ENCODE assay signal across 1 cellular context in the genomic region with DNA sequence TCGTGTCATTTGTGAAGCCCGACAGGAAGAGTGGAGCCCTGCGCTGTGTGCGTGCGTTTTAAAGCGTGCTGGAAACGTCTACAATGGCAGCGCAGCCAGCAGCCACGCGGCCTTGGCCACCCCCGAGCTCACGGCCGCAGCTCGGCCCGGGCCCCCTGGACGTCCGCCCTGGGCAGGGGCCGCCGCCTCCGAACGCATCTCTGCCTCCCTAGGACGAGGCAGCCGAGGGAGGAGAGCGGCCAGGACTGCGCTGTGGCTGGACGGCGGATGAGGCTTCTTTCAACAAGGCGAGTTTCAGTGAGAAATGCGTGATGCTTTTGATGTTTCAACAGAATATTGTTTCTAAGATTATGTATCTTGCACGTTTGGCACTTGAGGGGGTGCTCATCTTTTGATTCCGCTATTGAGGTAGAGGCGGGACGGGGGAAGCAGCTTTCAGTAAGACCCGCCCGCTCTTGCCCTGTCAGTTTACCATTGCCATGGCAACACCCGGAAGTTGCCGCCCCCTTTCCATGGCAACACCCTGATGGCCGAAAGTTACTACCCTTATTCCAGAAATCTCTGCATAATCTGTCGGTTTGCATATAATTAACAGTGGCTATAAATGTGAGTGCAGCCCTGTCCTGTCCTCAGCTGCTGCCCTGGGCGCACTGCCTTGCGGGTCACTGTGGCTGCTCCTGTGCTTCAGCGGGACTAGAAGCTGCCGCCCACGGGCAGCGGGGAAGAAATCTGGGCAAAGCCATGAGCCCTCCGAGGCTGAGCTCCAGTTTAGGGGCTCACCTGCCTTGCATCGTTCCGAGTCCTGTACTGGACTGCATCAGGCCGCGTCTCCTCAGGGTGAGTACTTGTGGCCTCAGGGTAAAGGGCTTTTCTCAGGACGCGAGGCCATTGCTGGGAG.
TF ChIP-seq lines count a peak whose summit lies in the region.

No MANE protein-coding gene starts in this region.

TF ChIP-seq in GM12878, 131 proteins besides CTCF, POLR2A, EP300 and RAD21 (continued from another document and continues in another):
- 0 out of 2 replicates have a peak, but pooled peaks have one; percentile 24 for TF ChIP-seq RFX5 (IDR thresholded peaks at IDR 0.05; ENCODE audit: low read depth, low read length)
- TF ChIP-seq POLR2AphosphoS5 (IDR thresholded peaks at IDR 0.05; ENCODE audit: low read length), result 0 out of 2 replicates have a peak, but pooled peaks have one; percentile 56
- TF ChIP-seq CHD2 (IDR thresholded peaks at IDR 0.05; ENCODE audit: borderline replicate concordance, low read depth, low read length), result no peak
- no peak for TF ChIP-seq SREBF2 (IDR thresholded peaks at IDR 0.05; ENCODE audit: low read length)
- 0 out of 2 replicates have a peak, but pooled peaks have one; percentile 30 for TF ChIP-seq NBN (IDR thresholded peaks at IDR 0.05)
- TF ChIP-seq, protein P1, sequence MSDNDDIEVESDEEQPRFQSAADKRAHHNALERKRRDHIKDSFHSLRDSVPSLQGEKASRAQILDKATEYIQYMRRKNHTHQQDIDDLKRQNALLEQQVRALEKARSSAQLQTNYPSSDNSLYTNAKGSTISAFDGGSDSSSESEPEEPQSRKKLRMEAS (IDR thresholded peaks at IDR 0.05; ENCODE audit: low read depth, low read length), result no peak
- TF ChIP-seq BHLHE40 (IDR thresholded peaks at IDR 0.05; ENCODE audit: borderline replicate concordance in 1 of 2, low read depth in 2 of 2, low read length in 1 of 2), result peak; percentile 8 to 47; a peak in 1 of 4 replicates
- TF ChIP-seq SIN3A (IDR thresholded peaks at IDR 0.05; ENCODE audit: low read depth, low read length), result no peak
- peak; percentile 98 for TF ChIP-seq MXI1 (IDR thresholded peaks at IDR 0.05; ENCODE audit: low read depth, low read length)
- no peak for TF ChIP-seq RB1 (IDR thresholded peaks at IDR 0.05; ENCODE audit: borderline replicate concordance)
- TF ChIP-seq, protein P2, sequence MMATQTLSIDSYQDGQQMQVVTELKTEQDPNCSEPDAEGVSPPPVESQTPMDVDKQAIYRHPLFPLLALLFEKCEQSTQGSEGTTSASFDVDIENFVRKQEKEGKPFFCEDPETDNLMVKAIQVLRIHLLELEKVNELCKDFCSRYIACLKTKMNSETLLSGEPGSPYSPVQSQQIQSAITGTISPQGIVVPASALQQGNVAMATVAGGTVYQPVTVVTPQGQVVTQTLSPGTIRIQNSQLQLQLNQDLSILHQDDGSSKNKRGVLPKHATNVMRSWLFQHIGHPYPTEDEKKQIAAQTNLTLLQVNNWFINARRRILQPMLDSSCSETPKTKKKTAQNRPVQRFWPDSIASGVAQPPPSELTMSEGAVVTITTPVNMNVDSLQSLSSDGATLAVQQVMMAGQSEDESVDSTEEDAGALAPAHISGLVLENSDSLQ (IDR thresholded peaks at IDR 0.05), result peak; percentile 98
- TF ChIP-seq IKZF1 (conservative IDR thresholded peaks at IDR 0.05), result 0 out of 2 replicates have a peak, but pooled peaks have one; percentile 17
- TF ChIP-seq NFIC (IDR thresholded peaks at IDR 0.05; ENCODE audit: low read depth, low read length), result no peak
- TF ChIP-seq SP1 (IDR thresholded peaks at IDR 0.05; ENCODE audit: low read depth, low read length), result peak; percentile 56
- peak; percentile 6; the same call in 1 of the 2 replicates for TF ChIP-seq RUNX3 (IDR thresholded peaks at IDR 0.05; ENCODE audit: low read length)
- TF ChIP-seq, protein P3, sequence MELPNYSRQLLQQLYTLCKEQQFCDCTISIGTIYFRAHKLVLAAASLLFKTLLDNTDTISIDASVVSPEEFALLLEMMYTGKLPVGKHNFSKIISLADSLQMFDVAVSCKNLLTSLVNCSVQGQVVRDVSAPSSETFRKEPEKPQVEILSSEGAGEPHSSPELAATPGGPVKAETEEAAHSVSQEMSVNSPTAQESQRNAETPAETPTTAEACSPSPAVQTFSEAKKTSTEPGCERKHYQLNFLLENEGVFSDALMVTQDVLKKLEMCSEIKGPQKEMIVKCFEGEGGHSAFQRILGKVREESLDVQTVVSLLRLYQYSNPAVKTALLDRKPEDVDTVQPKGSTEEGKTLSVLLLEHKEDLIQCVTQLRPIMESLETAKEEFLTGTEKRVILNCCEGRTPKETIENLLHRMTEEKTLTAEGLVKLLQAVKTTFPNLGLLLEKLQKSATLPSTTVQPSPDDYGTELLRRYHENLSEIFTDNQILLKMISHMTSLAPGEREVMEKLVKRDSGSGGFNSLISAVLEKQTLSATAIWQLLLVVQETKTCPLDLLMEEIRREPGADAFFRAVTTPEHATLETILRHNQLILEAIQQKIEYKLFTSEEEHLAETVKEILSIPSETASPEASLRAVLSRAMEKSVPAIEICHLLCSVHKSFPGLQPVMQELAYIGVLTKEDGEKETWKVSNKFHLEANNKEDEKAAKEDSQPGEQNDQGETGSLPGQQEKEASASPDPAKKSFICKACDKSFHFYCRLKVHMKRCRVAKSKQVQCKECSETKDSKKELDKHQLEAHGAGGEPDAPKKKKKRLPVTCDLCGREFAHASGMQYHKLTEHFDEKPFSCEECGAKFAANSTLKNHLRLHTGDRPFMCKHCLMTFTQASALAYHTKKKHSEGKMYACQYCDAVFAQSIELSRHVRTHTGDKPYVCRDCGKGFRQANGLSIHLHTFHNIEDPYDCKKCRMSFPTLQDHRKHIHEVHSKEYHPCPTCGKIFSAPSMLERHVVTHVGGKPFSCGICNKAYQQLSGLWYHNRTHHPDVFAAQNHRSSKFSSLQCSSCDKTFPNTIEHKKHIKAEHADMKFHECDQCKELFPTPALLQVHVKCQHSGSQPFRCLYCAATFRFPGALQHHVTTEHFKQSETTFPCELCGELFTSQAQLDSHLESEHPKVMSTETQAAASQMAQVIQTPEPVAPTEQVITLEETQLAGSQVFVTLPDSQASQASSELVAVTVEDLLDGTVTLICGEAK (IDR thresholded peaks at IDR 0.05; ENCODE audit: borderline replicate concordance), result peak; percentile 92
- TF ChIP-seq NR2F1 (conservative IDR thresholded peaks at IDR 0.05), result no peak
- TF ChIP-seq, protein P4, sequence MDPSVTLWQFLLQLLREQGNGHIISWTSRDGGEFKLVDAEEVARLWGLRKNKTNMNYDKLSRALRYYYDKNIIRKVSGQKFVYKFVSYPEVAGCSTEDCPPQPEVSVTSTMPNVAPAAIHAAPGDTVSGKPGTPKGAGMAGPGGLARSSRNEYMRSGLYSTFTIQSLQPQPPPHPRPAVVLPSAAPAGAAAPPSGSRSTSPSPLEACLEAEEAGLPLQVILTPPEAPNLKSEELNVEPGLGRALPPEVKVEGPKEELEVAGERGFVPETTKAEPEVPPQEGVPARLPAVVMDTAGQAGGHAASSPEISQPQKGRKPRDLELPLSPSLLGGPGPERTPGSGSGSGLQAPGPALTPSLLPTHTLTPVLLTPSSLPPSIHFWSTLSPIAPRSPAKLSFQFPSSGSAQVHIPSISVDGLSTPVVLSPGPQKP (IDR thresholded peaks at IDR 0.05; ENCODE audit: low read depth, low read length), result 0 out of 2 replicates have a peak, but pooled peaks have one; percentile 71
- no peak for TF ChIP-seq TARDBP (IDR thresholded peaks at IDR 0.05; ENCODE audit: borderline replicate concordance)
- TF ChIP-seq SUPT20H (IDR thresholded peaks at IDR 0.05; ENCODE audit: borderline replicate concordance, control insufficient read depth, low read depth, low read length), result no peak
- TF ChIP-seq, protein P5, sequence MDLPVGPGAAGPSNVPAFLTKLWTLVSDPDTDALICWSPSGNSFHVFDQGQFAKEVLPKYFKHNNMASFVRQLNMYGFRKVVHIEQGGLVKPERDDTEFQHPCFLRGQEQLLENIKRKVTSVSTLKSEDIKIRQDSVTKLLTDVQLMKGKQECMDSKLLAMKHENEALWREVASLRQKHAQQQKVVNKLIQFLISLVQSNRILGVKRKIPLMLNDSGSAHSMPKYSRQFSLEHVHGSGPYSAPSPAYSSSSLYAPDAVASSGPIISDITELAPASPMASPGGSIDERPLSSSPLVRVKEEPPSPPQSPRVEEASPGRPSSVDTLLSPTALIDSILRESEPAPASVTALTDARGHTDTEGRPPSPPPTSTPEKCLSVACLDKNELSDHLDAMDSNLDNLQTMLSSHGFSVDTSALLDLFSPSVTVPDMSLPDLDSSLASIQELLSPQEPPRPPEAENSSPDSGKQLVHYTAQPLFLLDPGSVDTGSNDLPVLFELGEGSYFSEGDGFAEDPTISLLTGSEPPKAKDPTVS (IDR thresholded peaks at IDR 0.05; ENCODE audit: low read depth, low read length), result peak; percentile 80; the same call in 1 of the 2 replicates
- no peak for TF ChIP-seq NRF1 (conservative IDR thresholded peaks at IDR 0.05; ENCODE audit: low read depth, low read length)
- no peak for TF ChIP-seq CBX5 (IDR thresholded peaks at IDR 0.05; ENCODE audit: low read depth)
- TF ChIP-seq MEF2B (IDR thresholded peaks at IDR 0.05; ENCODE audit: partially characterized antibody, poor library complexity, severe bottlenecking), result peak; percentile 75
- TF ChIP-seq, protein P6, sequence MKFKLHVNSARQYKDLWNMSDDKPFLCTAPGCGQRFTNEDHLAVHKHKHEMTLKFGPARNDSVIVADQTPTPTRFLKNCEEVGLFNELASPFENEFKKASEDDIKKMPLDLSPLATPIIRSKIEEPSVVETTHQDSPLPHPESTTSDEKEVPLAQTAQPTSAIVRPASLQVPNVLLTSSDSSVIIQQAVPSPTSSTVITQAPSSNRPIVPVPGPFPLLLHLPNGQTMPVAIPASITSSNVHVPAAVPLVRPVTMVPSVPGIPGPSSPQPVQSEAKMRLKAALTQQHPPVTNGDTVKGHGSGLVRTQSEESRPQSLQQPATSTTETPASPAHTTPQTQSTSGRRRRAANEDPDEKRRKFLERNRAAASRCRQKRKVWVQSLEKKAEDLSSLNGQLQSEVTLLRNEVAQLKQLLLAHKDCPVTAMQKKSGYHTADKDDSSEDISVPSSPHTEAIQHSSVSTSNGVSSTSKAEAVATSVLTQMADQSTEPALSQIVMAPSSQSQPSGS (IDR thresholded peaks at IDR 0.05; ENCODE audit: low read length), result no peak
- peak; percentile 67; the same call in 1 of the 3 replicates for TF ChIP-seq POU2F2 (IDR thresholded peaks at IDR 0.05; ENCODE audit: borderline replicate concordance, low read depth, low read length)
- no peak for TF ChIP-seq MTA3 (IDR thresholded peaks at IDR 0.05; ENCODE audit: borderline replicate concordance, low read length)
- TF ChIP-seq, protein P7, sequence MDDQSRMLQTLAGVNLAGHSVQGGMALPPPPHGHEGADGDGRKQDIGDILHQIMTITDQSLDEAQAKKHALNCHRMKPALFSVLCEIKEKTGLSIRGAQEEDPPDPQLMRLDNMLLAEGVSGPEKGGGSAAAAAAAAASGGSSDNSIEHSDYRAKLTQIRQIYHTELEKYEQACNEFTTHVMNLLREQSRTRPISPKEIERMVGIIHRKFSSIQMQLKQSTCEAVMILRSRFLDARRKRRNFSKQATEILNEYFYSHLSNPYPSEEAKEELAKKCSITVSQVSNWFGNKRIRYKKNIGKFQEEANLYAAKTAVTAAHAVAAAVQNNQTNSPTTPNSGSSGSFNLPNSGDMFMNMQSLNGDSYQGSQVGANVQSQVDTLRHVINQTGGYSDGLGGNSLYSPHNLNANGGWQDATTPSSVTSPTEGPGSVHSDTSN (IDR thresholded peaks at IDR 0.05; ENCODE audit: insufficient replicate concordance, low read depth, low read length), result peak; percentile 93
- TF ChIP-seq MYB (IDR thresholded peaks at IDR 0.05; ENCODE audit: borderline replicate concordance, low read depth, low read length), result no peak
- TF ChIP-seq BMI1 (IDR thresholded peaks at IDR 0.05; ENCODE audit: borderline replicate concordance), result peak; percentile 99
- TF ChIP-seq, protein P8, sequence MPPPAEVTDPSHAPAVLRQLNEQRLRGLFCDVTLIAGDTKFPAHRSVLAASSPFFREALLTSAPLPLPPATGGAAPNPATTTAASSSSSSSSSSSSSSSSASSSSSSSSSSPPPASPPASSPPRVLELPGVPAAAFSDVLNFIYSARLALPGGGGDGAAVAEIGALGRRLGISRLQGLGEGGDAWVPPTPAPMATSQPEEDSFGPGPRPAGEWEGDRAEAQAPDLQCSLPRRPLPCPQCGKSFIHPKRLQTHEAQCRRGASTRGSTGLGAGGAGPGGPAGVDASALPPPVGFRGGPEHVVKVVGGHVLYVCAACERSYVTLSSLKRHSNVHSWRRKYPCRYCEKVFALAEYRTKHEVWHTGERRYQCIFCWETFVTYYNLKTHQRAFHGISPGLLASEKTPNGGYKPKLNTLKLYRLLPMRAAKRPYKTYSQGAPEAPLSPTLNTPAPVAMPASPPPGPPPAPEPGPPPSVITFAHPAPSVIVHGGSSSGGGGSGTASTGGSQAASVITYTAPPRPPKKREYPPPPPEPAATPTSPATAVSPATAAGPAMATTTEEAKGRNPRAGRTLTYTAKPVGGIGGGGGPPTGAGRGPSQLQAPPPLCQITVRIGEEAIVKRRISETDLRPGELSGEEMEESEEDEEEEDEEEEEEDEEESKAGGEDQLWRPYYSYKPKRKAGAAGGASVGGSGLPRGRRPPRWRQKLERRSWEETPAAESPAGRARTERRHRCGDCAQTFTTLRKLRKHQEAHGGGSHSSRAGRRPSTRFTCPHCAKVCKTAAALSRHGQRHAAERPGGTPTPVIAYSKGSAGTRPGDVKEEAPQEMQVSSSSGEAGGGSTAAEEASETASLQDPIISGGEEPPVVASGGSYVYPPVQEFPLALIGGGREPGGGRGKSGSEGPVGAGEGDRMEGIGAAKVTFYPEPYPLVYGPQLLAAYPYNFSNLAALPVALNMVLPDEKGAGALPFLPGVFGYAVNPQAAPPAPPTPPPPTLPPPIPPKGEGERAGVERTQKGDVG (CRISPR knock-in tag; IDR thresholded peaks at IDR 0.05), result no peak
- 0 out of 2 replicates have a peak, but pooled peaks have one; percentile 24 for TF ChIP-seq DPF2 (IDR thresholded peaks at IDR 0.05)
- TF ChIP-seq BRCA1 (IDR thresholded peaks at IDR 0.05; ENCODE audit: low read depth, low read length), result no peak
- TF ChIP-seq, protein P9, sequence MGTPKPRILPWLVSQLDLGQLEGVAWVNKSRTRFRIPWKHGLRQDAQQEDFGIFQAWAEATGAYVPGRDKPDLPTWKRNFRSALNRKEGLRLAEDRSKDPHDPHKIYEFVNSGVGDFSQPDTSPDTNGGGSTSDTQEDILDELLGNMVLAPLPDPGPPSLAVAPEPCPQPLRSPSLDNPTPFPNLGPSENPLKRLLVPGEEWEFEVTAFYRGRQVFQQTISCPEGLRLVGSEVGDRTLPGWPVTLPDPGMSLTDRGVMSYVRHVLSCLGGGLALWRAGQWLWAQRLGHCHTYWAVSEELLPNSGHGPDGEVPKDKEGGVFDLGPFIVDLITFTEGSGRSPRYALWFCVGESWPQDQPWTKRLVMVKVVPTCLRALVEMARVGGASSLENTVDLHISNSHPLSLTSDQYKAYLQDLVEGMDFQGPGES (IDR thresholded peaks at IDR 0.05), result no peak
- TF ChIP-seq RBBP5 (conservative IDR thresholded peaks at IDR 0.05), result no peak
